Comparison of ENCODE assay signal across 11 cellular contexts in the genomic region with DNA sequence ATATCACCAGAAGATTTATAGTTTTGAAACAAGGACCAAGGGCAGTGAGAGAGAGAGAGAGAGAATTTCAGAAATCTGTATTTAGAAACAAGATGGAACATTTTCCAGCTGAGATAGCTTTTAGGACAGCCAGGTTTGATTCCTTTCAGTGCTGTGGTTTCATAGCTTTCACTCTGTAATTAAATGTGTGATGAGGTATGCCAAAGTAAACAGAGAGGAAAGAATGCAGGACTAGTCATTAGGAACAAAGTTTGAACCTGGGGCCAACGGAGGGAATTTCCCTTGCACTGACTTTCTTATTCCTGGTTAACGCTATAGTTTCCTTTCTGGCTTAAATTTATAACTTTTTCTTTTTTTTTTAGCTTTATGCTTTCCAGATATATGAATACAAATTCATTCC.
A peak's percentile ranks its signal among the peaks of the same experiment; 100 is the strongest.
DNase-seq lines count a peak whose midpoint lies in the region; ATAC-seq lines count a peak whose summit lies in the region.
"Had no signal": no experiment of that assay in that cellular context is flagged by ENCODE, and none has a peak within 500 bp of the region (broad histone marks: within the 10 kb centered on the region; RNA-seq: fewer than 3 reads in every experiment).

No MANE protein-coding gene starts in this region.

- peak; percentile 22 for DNase-seq in ELR (ENCODE audit: low read depth)
- DNase-seq in NCI-H146 (lab: John Stamatoyannopoulos, UW), result peak; percentile 52
- DNase-seq in retina, result no peak
- DNase-seq in activated naive CD4-positive, alpha-beta T cell treated with anti-CD3 and anti-CD28 coated beads, Interleukin-2, amount 50 U/mL, for 16 hours, result no peak
- DNase-seq in NCI-H2227 (lab: John Stamatoyannopoulos, UW; ENCODE audit: unreplicated experiment), result no peak
- DNase-seq: activated CD8-positive, alpha-beta T cell treated with anti-CD3 and anti-CD28 coated beads for 36 hours; KG1; right cardiac atrium had no signal

- H3K36me3 ChIP-seq in duodenal mucosa (ENCODE audit: control insufficient read depth in 1 of 2, insufficient read depth in 2 of 2, low read length in 2 of 2), result no peaks in the 10 kb centered on the region
- no peaks in the 10 kb centered on the region for H3K36me3 ChIP-seq in mucosa of stomach (ENCODE audit: control insufficient read depth, insufficient read depth, low read length)

- ATAC-seq in GM18517 (IDR thresholded peaks at IDR 0.05; ENCODE audit: unreplicated experiment), result no peak
- ATAC-seq: activated CD8-positive, alpha-beta T cell treated with anti-CD3 and anti-CD28 coated beads for 36 hours had no signal

- H3K4me1 ChIP-seq in duodenal mucosa (ENCODE audit: control insufficient read depth in 1 of 2, insufficient read depth in 2 of 2, low read length in 2 of 2) (peaks cover 12 to 14% of the 10 kb centered on the region in 2 donors), mucosa of stomach (ENCODE audit: control insufficient read depth, insufficient read depth, low read length) (peaks cover 25% of the 10 kb centered on the region)

- H3K9ac ChIP-seq in duodenal mucosa (ENCODE audit: low read depth in 1 of 2, low read length in 2 of 2) (no peak overlapping the region), mucosa of stomach (ENCODE audit: low read length) (peak overlapping the region; percentile 44)

- H3K27ac ChIP-seq in duodenal mucosa (ENCODE audit: low read depth, low read length), result peak overlapping the region; percentile 36

- H3K4me3 ChIP-seq in duodenal mucosa (ENCODE audit: low read depth in 1 of 2, low read length in 2 of 2) (peak overlapping the region in 1 of 2 donors; percentile 16), mucosa of stomach (ENCODE audit: low read length) (no peak overlapping the region)

- no peaks in the 10 kb centered on the region for H3K27me3 ChIP-seq in duodenal mucosa (ENCODE audit: control insufficient read depth in 1 of 2, insufficient read depth in 2 of 2, low read length in 2 of 2)
- H3K27me3 ChIP-seq in mucosa of stomach (ENCODE audit: control insufficient read depth, insufficient read depth, low read length), result no peaks in the 10 kb centered on the region

- H3K9me3 ChIP-seq in duodenal mucosa (ENCODE audit: control insufficient read depth in 1 of 2, low read length in 2 of 2) (no peaks in the 10 kb centered on the region), mucosa of stomach (ENCODE audit: control insufficient read depth, low read length) (no peaks in the 10 kb centered on the region)

Comparison
In these comparisons a context has a peak if more than half of its experiments do, and no peak if none do; other contexts are left out.
1. DNase-seq: peak in ELR (single experiment) and NCI-H146 (single experiment); none in retina (single experiment), activated naive CD4-positive, alpha-beta T cell treated with anti-CD3 and anti-CD28 coated beads, Interleukin-2, amount 50 U/mL, for 16 hours (single experiment) and NCI-H2227 (single experiment).